Comparison of ENCODE assay signal across 29 cellular contexts in the genomic region with DNA sequence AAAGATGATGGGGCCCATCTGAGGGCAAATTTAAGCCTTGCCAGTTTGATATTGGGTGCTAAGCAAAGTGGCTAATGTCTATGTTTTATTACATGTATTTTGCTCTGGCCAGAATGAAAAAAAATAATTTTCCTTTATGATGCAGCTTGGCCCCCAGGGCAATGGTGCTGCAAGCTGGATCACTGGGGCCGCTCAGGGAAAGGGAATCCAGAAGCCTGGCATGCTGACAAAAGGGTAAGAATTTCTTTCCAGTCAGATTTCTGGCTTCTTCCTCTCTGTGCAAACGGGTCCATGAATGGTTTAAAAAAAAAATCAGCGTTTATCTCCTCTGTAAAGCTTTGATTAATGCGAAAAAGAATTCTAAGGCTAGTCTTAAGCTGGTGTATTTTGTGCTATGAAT.
DNase-seq lines count a peak whose midpoint lies in the region; ATAC-seq and TF ChIP-seq lines count a peak whose summit lies in the region.
"Had no signal": no experiment of that assay in that cellular context is flagged by ENCODE, and none has a peak within 500 bp of the region (broad histone marks: within the 10 kb centered on the region; RNA-seq: fewer than 3 reads in every experiment).

No MANE protein-coding gene starts in this region.

- intact Hi-C loops in left colon (cut with DNase I, micrococcal nuclease): no loop called here

- H3K27me3 Mint-ChIP-seq in HFFc6 (ENCODE audit: insufficient read depth) (peaks cover 2% of the 10 kb centered on the region; the same call in 1 of the 2 replicates), chondrocyte (ENCODE audit: low read depth) (no peaks in the 10 kb centered on the region)
- no peaks in the 10 kb centered on the region for H3K27me3 Mint-ChIP-seq in activated CD4-positive, alpha-beta memory T cell treated with anti-CD3 and anti-CD28 coated beads, Interleukin-2, amount 10 ng/mL, durations not matched to agents 7 days and 5 days
- H3K27me3 Mint-ChIP-seq: activated CD4-positive, alpha-beta memory T cell treated with anti-CD3 and anti-CD28 coated beads for 36 hours; activated T-helper 17 cell treated with anti-CD3 and anti-CD28 coated beads, Interleukin-2, amount 50 U/mL, for 72 hours; CD4-positive, CD25-positive, alpha-beta regulatory T cell had no signal

- H3K36me3 Mint-ChIP-seq in HFFc6 (ENCODE audit: low read depth) (peaks cover 20% of the 10 kb centered on the region), chondrocyte (ENCODE audit: low read depth) (no peaks in the 10 kb centered on the region)
- peaks cover 27% of the 10 kb centered on the region for H3K36me3 Mint-ChIP-seq in activated CD4-positive, alpha-beta memory T cell treated with anti-CD3 and anti-CD28 coated beads, Interleukin-2, amount 10 ng/mL, durations not matched to agents 7 days and 5 days (ENCODE audit: low read depth)
- H3K36me3 Mint-ChIP-seq: stimulated activated effector memory CD8-positive, alpha-beta T cell treated with anti-CD3 and anti-CD28 coated beads, Interleukin-12 subunit alpha, Interleukin-12 subunit beta, amount 100 ng/mL, for 72 hours had no signal

- H3K9me3 Mint-ChIP-seq in HFFc6 (no peaks in the 10 kb centered on the region), chondrocyte (ENCODE audit: low read depth) (no peaks in the 10 kb centered on the region)
- H3K9me3 Mint-ChIP-seq in activated CD4-positive, alpha-beta memory T cell treated with anti-CD3 and anti-CD28 coated beads, Interleukin-2, amount 10 ng/mL, durations not matched to agents 7 days and 5 days: peaks cover 21% of the 10 kb centered on the region

- CTCF ChIA-PET in activated CD4-positive, alpha-beta memory T cell treated with anti-CD3 and anti-CD28 coated beads, Interleukin-2, amount 10 ng/mL, durations not matched to agents 7 days and 5 days (lab: Charles Lee): interaction anchor here (2.0 kb wide), 1 partner anchor 10 kb away, joined by 6 read pairs; no protein-coding TSS in a partner anchor

- POLR2A ChIA-PET in activated CD4-positive, alpha-beta memory T cell treated with anti-CD3 and anti-CD28 coated beads, Interleukin-2, amount 10 ng/mL, durations not matched to agents 7 days and 5 days (lab: Charles Lee): no interaction called here

- H3K4me1 Mint-ChIP-seq in HFFc6 (ENCODE audit: low read depth) (peaks cover 75% of the 10 kb centered on the region), chondrocyte (ENCODE audit: low read depth) (peaks cover 32% of the 10 kb centered on the region)
- no peaks in the 10 kb centered on the region for H3K4me1 Mint-ChIP-seq in activated CD4-positive, alpha-beta memory T cell treated with anti-CD3 and anti-CD28 coated beads, Interleukin-2, amount 10 ng/mL, durations not matched to agents 7 days and 5 days
- H3K4me1 Mint-ChIP-seq: nephron progenitor cell had no signal

- DNase-seq in AG08395 (ENCODE audit: low spot score) (peak; percentile 29), HFFc6 (peak; percentile 57), chondrocyte (ENCODE audit: low spot score) (no peak), fibroblast of villous mesenchyme (ENCODE audit: low read depth) (peak; percentile 39), T-helper 2 cell (no peak), left colon (no peak), NCI-H2029 treated with DMSO at 0.1 percent for 48 hours (lab: John Stamatoyannopoulos, UW) (no peak)
- DNase-seq in activated CD4-positive, alpha-beta memory T cell treated with anti-CD3 and anti-CD28 coated beads, Interleukin-2, amount 10 ng/mL, durations not matched to agents 7 days and 5 days: no peak
- DNase-seq: 8988T; activated CD4-positive, alpha-beta memory T cell treated with anti-CD3 and anti-CD28 coated beads for 36 hours; activated CD4-positive, alpha-beta T cell treated with anti-CD3 and anti-CD28 coated beads for 1 hour; activated CD8-positive, alpha-beta memory T cell treated with anti-CD3 and anti-CD28 coated beads, Interleukin-2, amount 50 U/mL, for 4 hours; anterior cingulate cortex; CD4-positive, CD25-positive, alpha-beta regulatory T cell; DND-41; effector memory CD4-positive, alpha-beta T cell; hypothalamus; KBM-7; left cardiac atrium; mammary epithelial cell; MM.1S; NCI-H1417 treated with DMSO at 0.1 percent for 48 hours; NCI-H2081; nephron progenitor cell; SHP77 treated with DMSO at 0.1 percent for 48 hours had no signal

- H3K27ac Mint-ChIP-seq in HFFc6: peak overlapping the region; percentile 37; the same call in 1 of the 2 replicates
- peak overlapping the region; percentile 33 for H3K27ac Mint-ChIP-seq in chondrocyte (ENCODE audit: unreplicated experiment)
- H3K27ac Mint-ChIP-seq in activated CD4-positive, alpha-beta memory T cell treated with anti-CD3 and anti-CD28 coated beads, Interleukin-2, amount 10 ng/mL, durations not matched to agents 7 days and 5 days: no peak overlapping the region
- H3K27ac Mint-ChIP-seq: activated CD4-positive, alpha-beta memory T cell treated with anti-CD3 and anti-CD28 coated beads for 36 hours; activated naive CD4-positive, alpha-beta T cell treated with anti-CD3 and anti-CD28 coated beads, Interleukin-2, amount 50 U/mL, for 72 hours; activated T-helper 17 cell treated with anti-CD3 and anti-CD28 coated beads, Interleukin-2, amount 50 U/mL, for 72 hours; CD4-positive, CD25-positive, alpha-beta regulatory T cell; nephron progenitor cell; stimulated activated effector memory CD8-positive, alpha-beta T cell treated with anti-CD3 and anti-CD28 coated beads, Interleukin-12 subunit alpha, Interleukin-12 subunit beta, amount 100 ng/mL, for 72 hours had no signal

- no peak overlapping the region for H3K4me3 ChIP-seq in fibroblast of villous mesenchyme (ENCODE audit: low read depth, low read length)
- H3K4me3 ChIP-seq: coronary artery had no signal

- ATAC-seq in left colon: no peak
- ATAC-seq: activated naive CD4-positive, alpha-beta T cell treated with anti-CD3 and anti-CD28 coated beads, Interleukin-2, amount 50 U/mL, for 72 hours; activated T-helper 17 cell treated with anti-CD3 and anti-CD28 coated beads, Interleukin-2, amount 50 U/mL, for 72 hours; left cardiac atrium; stimulated activated effector memory CD8-positive, alpha-beta T cell treated with anti-CD3 and anti-CD28 coated beads, Interleukin-12 subunit alpha, Interleukin-12 subunit beta, amount 100 ng/mL, for 72 hours had no signal

- peak overlapping the region; percentile 25 for H3K4me3 Mint-ChIP-seq in HFFc6
- H3K4me3 Mint-ChIP-seq in chondrocyte (ENCODE audit: unreplicated experiment): no peak overlapping the region
- H3K4me3 Mint-ChIP-seq in activated CD4-positive, alpha-beta memory T cell treated with anti-CD3 and anti-CD28 coated beads, Interleukin-2, amount 10 ng/mL, durations not matched to agents 7 days and 5 days: no peak overlapping the region
- H3K4me3 Mint-ChIP-seq: activated CD4-positive, alpha-beta memory T cell treated with anti-CD3 and anti-CD28 coated beads for 36 hours; activated T-helper 17 cell treated with anti-CD3 and anti-CD28 coated beads, Interleukin-2, amount 50 U/mL, for 72 hours; CD4-positive, CD25-positive, alpha-beta regulatory T cell; nephron progenitor cell; stimulated activated effector memory CD8-positive, alpha-beta T cell treated with anti-CD3 and anti-CD28 coated beads, Interleukin-12 subunit alpha, Interleukin-12 subunit beta, amount 100 ng/mL, for 72 hours had no signal

- TF ChIP-seq CTCF in HFFc6 (IDR thresholded peaks at IDR 0.05): no peak
- TF ChIP-seq CTCF in chondrocyte (IDR thresholded peaks at IDR 0.05): no peak
- TF ChIP-seq CTCF in fibroblast of villous mesenchyme (IDR thresholded peaks at IDR 0.05; ENCODE audit: insufficient read depth, low read depth, low read length): no peak

Comparison
In these comparisons a context has a peak if more than half of its experiments do, and no peak if none do; other contexts are left out.
1. DNase-seq: peak in AG08395 (single experiment), HFFc6 (single experiment) and fibroblast of villous mesenchyme (single experiment); none in chondrocyte (single experiment), T-helper 2 cell (0 of 5), left colon (0 of 2), activated CD4-positive, alpha-beta memory T cell treated with anti-CD3 and anti-CD28 coated beads, Interleukin-2, amount 10 ng/mL, durations not matched to agents 7 days and 5 days (single experiment) and NCI-H2029 treated with DMSO at 0.1 percent for 48 hours (single experiment).